In the genomic region with DNA sequence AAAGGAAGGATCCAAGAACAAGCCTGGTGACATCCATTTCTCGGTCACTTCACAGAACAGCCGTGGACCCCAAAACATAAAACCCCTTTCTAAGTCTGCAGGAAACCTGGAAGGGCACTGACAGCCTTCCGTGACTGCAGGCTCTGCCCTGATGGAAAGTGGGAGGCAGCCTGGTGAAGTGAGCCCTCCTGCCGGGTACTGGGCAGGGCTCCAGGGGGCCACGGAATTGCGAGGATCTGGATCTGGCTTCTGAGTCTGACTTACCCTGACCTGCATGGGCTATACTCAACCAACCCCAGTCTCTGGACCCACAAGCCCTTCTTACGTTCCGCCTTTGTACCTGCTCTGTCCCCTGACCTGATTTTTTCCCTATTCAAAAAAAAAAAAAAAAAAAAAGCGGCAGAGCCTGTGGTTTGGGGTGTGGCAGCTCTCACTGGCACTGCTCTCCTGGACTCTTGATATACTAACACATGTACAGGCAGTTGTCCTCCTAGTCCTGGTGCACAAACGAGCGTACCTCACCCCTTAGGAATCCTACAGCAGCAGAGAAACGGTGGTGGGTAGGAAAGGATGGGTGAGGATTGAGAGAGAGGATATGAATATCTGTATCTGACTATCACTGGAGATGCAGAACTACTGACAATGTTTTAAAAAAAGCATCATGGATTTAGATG, we compare ENCODE assay signal across 17 cellular contexts.
DNase-seq lines count a peak whose midpoint lies in the region; ATAC-seq and TF ChIP-seq lines count a peak whose summit lies in the region.
"Had no signal": no experiment of that assay in that cellular context is flagged by ENCODE, and none has a peak within 500 bp of the region (broad histone marks: within the 10 kb centered on the region; RNA-seq: fewer than 3 reads in every experiment).

No MANE protein-coding gene starts in this region.

- dilution Hi-C loops in IMR-90 (cut with HindIII; ENCODE audit: low sequenced_read_pairs, unreplicated experiment) = no loop called here

- H3K4me2 ChIP-seq in IMR-90 (ENCODE audit: low read depth, low read length) = no peak overlapping the region

- WGBS in IMR-90 (ENCODE audit: extremely low coverage in 2 of 2, insufficient read length in 1 of 2), 2 experiments = no CpG with 5 or more reads among the region's 12 CpGs
- WGBS in endodermal cell (ENCODE audit: insufficient coverage in 1 of 2, insufficient read length in 1 of 2), 2 experiments = 88 to 89% methylated on average over 5 to 11 of the region's 12 CpGs

- H2BK5ac ChIP-seq in IMR-90 (ENCODE audit: low read depth, low read length, poor library complexity, severe bottlenecking) = no peak overlapping the region

- no peak overlapping the region for H3K27ac Mint-ChIP-seq in endodermal cell
- H3K27ac Mint-ChIP-seq: CD4-positive, CD25-positive, alpha-beta regulatory T cell had no signal

- no peak overlapping the region for H4K5ac ChIP-seq in IMR-90 (ENCODE audit: low read depth, low read length)

- no peaks in the 10 kb centered on the region for H3K9me3 ChIP-seq in IMR-90 (ENCODE audit: control insufficient read depth, insufficient read depth, low read length)
- H3K9me3 ChIP-seq in lower lobe of right lung = no peaks in the 10 kb centered on the region
- no peaks in the 10 kb centered on the region for H3K9me3 ChIP-seq in endodermal cell (ENCODE audit: control insufficient read depth, low read length)

- H3K4me3 ChIP-seq in IMR-90 (ENCODE audit: insufficient read depth, low read depth, low read length) (no peak overlapping the region), lower lobe of right lung (no peak overlapping the region), endodermal cell (ENCODE audit: low read length) (no peak overlapping the region)

- no peak for TF ChIP-seq RAD21 in IMR-90 (IDR thresholded peaks at IDR 0.05; ENCODE audit: low read length)

- peak overlapping the region; percentile 29 for H2AFZ ChIP-seq in IMR-90 (replicated peaks; ENCODE audit: low read length, poor library complexity)

- no peak overlapping the region for H3K18ac ChIP-seq in IMR-90 (ENCODE audit: low read depth, low read length)

- H3K27me3 Mint-ChIP-seq in endodermal cell (ENCODE audit: insufficient read depth) = peaks cover 37% of the 10 kb centered on the region

- TF ChIP-seq POLR2A in IMR-90 (IDR thresholded peaks at IDR 0.05; ENCODE audit: low read depth, low read length) = no peak

- H2AK5ac ChIP-seq in IMR-90 (ENCODE audit: low read depth, low read length) = no peak overlapping the region

- peaks cover 28% of the 10 kb centered on the region for H3K4me1 Mint-ChIP-seq in endodermal cell
- H3K4me1 Mint-ChIP-seq: CD4-positive, CD25-positive, alpha-beta regulatory T cell; nephron had no signal

- H3K56ac ChIP-seq in IMR-90 (ENCODE audit: extremely low read depth, insufficient read depth, low read length) = no peak overlapping the region

- H3K36me3 Mint-ChIP-seq in endodermal cell (ENCODE audit: low read depth) = no peaks in the 10 kb centered on the region
- H3K36me3 Mint-ChIP-seq: CD4-positive, CD25-positive, alpha-beta regulatory T cell had no signal

- H2BK20ac ChIP-seq in IMR-90 (ENCODE audit: low read depth, low read length) = no peak overlapping the region

- in situ Hi-C loops in IMR-90 (cut with MboI; ENCODE audit: low sequenced_read_pairs) = loop anchor here (25.0 kb wide), 1 partner anchor 582 kb away; no protein-coding TSS in a partner anchor

- no peaks in the 10 kb centered on the region for H3K9me3 Mint-ChIP-seq in endodermal cell
- H3K9me3 Mint-ChIP-seq: CD4-positive, CD25-positive, alpha-beta regulatory T cell; nephron had no signal

- no peak overlapping the region for H3K4ac ChIP-seq in IMR-90 (ENCODE audit: low read depth, low read length)

- CTCF ChIA-PET in IMR-90 (lab: Yijun Ruan, JAX) = no interaction called here

- H3K9ac ChIP-seq in IMR-90 (ENCODE audit: low read depth, low read length) = no peak overlapping the region
- H3K9ac ChIP-seq in endodermal cell (ENCODE audit: extremely low read depth, low read length, poor library complexity, severe bottlenecking) = no peak overlapping the region

- H3K36me3 ChIP-seq in IMR-90 (ENCODE audit: control insufficient read depth, insufficient read depth, low read length) (no peaks in the 10 kb centered on the region), lower lobe of right lung (no peaks in the 10 kb centered on the region), endodermal cell (ENCODE audit: control insufficient read depth, insufficient read depth, low read length) (no peaks in the 10 kb centered on the region)

- no peak overlapping the region for H4K91ac ChIP-seq in IMR-90 (ENCODE audit: insufficient read depth, low read depth, low read length)

- intact Hi-C loops in IMR-90 (cut with micrococcal nuclease) = no loop called here
- intact Hi-C loops in lower lobe of right lung (cut with DNase I) = no loop called here
- intact Hi-C loops in posterior cingulate gyrus (cut with DNase I) = no loop called here

- H3K27me3 ChIP-seq in IMR-90 (ENCODE audit: control insufficient read depth, insufficient read depth, low read length) = no peaks in the 10 kb centered on the region; the same call in 1 of the 2 replicates
- no peaks in the 10 kb centered on the region for H3K27me3 ChIP-seq in lower lobe of right lung (ENCODE audit: low read depth)
- peaks cover 10% of the 10 kb centered on the region for H3K27me3 ChIP-seq in endodermal cell (ENCODE audit: control insufficient read depth, insufficient read depth, low read length, poor library complexity, severe bottlenecking)

- H3K79me1 ChIP-seq in IMR-90 (ENCODE audit: low read depth in 1 of 2, low read length in 2 of 2) = no peaks in the 10 kb centered on the region

- no TSS peak for BruUV-seq in IMR-90 (replicated peaks; lab: Mats Ljungman, UMichigan)

- no peak overlapping the region for H4K8ac ChIP-seq in IMR-90 (ENCODE audit: low read depth in 2 of 2, low read length in 2 of 2)

- no peak overlapping the region for H3K23ac ChIP-seq in IMR-90 (ENCODE audit: low read depth, low read length)

- TF ChIP-seq CTCF in IMR-90 (conservative IDR thresholded peaks at IDR 0.05; ENCODE audit: low read depth, low read length) (no peak), lower lobe of right lung (IDR thresholded peaks at IDR 0.05) (no peak), endodermal cell (conservative IDR thresholded peaks at IDR 0.05) (no peak)

- no peak for ATAC-seq in IMR-90 (ENCODE audit: low read depth)
- peak; percentile 53 to 58 for ATAC-seq in lower lobe of right lung
- ATAC-seq: left cardiac atrium, sciatic nerve, SK-N-SH treated with all-trans-retinoic acid at 6 μM for 48 hours had no signal

- DNase-seq in DMS79 (lab: John Stamatoyannopoulos, UW) (peak; percentile 68), IMR-90 (no peak), SW480 (ENCODE audit: low spot score) (peak; percentile 79), lower lobe of right lung (no peak), OCI-M2 (lab: John Stamatoyannopoulos, UW; ENCODE audit: unreplicated experiment) (no peak), posterior cingulate gyrus (no peak), endodermal cell (no peak)
- DNase-seq: activated CD4-positive, alpha-beta T cell treated with anti-CD3 and anti-CD28 coated beads, Interleukin-2, amount 50 U/mL, for 4 hours; activated CD8-positive, alpha-beta memory T cell treated with anti-CD3 and anti-CD28 coated beads, Interleukin-2, amount 50 U/mL, for 48 hours; CD4-positive, CD25-positive, alpha-beta regulatory T cell; GDM1; H7; left cardiac atrium; NCI-H1694 had no signal

- H4K20me1 ChIP-seq in IMR-90 (ENCODE audit: insufficient read depth, low read length) = no peaks in the 10 kb centered on the region

- H3K14ac ChIP-seq in IMR-90 (replicated peaks; ENCODE audit: low read depth, low read length) = no peak overlapping the region

- H3K4me3 Mint-ChIP-seq in endodermal cell = no peak overlapping the region
- H3K4me3 Mint-ChIP-seq: CD4-positive, CD25-positive, alpha-beta regulatory T cell; nephron had no signal

- H3K9me1 ChIP-seq in IMR-90 (ENCODE audit: insufficient read depth, low read length) = no peaks in the 10 kb centered on the region; the same call in 1 of the 2 replicates

- no peaks in the 10 kb centered on the region for H3K4me1 ChIP-seq in IMR-90 (ENCODE audit: control insufficient read depth, insufficient read depth, low read length)
- H3K4me1 ChIP-seq in lower lobe of right lung = no peaks in the 10 kb centered on the region
- peaks cover 11% of the 10 kb centered on the region for H3K4me1 ChIP-seq in endodermal cell (ENCODE audit: control insufficient read depth, insufficient read depth, low read length)

- no peak overlapping the region for H2AK9ac ChIP-seq in IMR-90 (replicated peaks; ENCODE audit: low read depth, low read length, poor library complexity)

- POLR2A ChIA-PET in IMR-90 (lab: Charles Lee; ENCODE audit: unreplicated experiment) = no interaction called here

- no peak overlapping the region for H2BK15ac ChIP-seq in IMR-90 (ENCODE audit: low read depth, low read length)

- H2BK120ac ChIP-seq in IMR-90 (ENCODE audit: low read depth, low read length) = no peak overlapping the region

- no peak overlapping the region for H3K27ac ChIP-seq in IMR-90 (ENCODE audit: insufficient read depth, low read length)
- no peak overlapping the region for H3K27ac ChIP-seq in lower lobe of right lung
- no peak overlapping the region for H3K27ac ChIP-seq in endodermal cell (ENCODE audit: low read depth, low read length)

TF ChIP-seq in IMR-90, 13 proteins besides CTCF, POLR2A, EP300 and RAD21:
- no peak for TF ChIP-seq BHLHE40 (IDR thresholded peaks at IDR 0.05; ENCODE audit: low read depth, low read length)

Comparison
In these comparisons a context has a peak if more than half of its experiments do, and no peak if none do; other contexts are left out.
1. DNase-seq: peak in DMS79 (single experiment) and SW480 (single experiment); none in IMR-90 (single experiment), lower lobe of right lung (single experiment), OCI-M2 (single experiment), posterior cingulate gyrus (0 of 10) and endodermal cell (single experiment).